Comparison of ENCODE assay signal across 1 cellular context in the genomic region with DNA sequence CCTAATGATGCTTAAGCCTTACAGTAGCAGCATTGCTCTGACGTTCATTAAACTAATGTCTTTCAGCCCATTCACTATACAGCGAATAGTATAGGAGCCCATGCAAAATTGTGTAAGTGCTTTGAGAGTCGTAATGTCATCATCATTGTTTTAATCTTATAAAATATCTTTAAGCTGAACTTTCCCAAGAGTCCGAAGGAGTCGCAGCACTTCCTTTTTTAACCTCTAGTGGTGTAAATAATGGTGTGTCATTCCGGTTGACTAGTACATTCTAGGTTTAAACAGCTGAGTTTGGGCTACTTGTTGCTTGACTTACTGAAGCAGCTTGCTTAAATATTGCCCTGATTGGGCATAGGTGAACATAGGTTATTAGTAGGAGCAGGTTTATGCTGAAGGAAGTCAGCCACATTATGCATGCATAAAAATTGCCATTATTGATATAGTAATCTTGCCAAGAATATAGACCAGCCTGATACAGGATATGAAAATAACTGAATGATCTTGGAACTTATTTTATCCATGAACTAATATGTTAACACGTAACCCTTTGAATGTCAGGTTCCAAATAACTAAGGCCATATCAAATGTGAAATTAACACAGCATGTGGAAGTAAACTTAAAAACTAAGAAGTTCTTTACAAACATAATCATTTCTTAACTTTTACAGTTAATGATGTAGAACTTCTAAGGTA.
TF ChIP-seq lines count a peak whose summit lies in the region.

No MANE protein-coding gene starts in this region.

TF ChIP-seq in K562, 482 proteins besides CTCF, POLR2A, EP300 and RAD21 (continues in another document):
- TF ChIP-seq, protein P1, sequence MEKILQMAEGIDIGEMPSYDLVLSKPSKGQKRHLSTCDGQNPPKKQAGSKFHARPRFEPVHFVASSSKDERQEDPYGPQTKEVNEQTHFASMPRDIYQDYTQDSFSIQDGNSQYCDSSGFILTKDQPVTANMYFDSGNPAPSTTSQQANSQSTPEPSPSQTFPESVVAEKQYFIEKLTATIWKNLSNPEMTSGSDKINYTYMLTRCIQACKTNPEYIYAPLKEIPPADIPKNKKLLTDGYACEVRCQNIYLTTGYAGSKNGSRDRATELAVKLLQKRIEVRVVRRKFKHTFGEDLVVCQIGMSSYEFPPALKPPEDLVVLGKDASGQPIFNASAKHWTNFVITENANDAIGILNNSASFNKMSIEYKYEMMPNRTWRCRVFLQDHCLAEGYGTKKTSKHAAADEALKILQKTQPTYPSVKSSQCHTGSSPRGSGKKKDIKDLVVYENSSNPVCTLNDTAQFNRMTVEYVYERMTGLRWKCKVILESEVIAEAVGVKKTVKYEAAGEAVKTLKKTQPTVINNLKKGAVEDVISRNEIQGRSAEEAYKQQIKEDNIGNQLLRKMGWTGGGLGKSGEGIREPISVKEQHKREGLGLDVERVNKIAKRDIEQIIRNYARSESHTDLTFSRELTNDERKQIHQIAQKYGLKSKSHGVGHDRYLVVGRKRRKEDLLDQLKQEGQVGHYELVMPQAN (IDR thresholded peaks at IDR 0.05; ENCODE audit: borderline replicate concordance), result peak; percentile 47; the same call in 1 of the 2 replicates
- no peak for TF ChIP-seq CREM (IDR thresholded peaks at IDR 0.05; ENCODE audit: low read depth)
- TF ChIP-seq, protein P2, sequence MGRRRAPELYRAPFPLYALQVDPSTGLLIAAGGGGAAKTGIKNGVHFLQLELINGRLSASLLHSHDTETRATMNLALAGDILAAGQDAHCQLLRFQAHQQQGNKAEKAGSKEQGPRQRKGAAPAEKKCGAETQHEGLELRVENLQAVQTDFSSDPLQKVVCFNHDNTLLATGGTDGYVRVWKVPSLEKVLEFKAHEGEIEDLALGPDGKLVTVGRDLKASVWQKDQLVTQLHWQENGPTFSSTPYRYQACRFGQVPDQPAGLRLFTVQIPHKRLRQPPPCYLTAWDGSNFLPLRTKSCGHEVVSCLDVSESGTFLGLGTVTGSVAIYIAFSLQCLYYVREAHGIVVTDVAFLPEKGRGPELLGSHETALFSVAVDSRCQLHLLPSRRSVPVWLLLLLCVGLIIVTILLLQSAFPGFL (CRISPR knock-in tag; IDR thresholded peaks at IDR 0.05), result no peak
- TF ChIP-seq MEIS2 (IDR thresholded peaks at IDR 0.05; ENCODE audit: partially characterized antibody), result peak; percentile 74
- peak in 1 of 2 experiments; percentile 31; a peak in 1 of 4 replicates for TF ChIP-seq FOXK2 (conservative IDR thresholded peaks at IDR 0.05 in 1 of 2, IDR thresholded peaks at IDR 0.05 in 1 of 2; ENCODE audit: low read depth in 2 of 2)
- TF ChIP-seq ZBTB9 (CRISPR knock-in tag; IDR thresholded peaks at IDR 0.05), result no peak
- TF ChIP-seq HDAC1 (IDR thresholded peaks at IDR 0.05), result 0 out of 4 replicates have a peak, but pooled peaks of 1 of the 2 experiments have one; percentile 25
- peak; percentile 56 for TF ChIP-seq C11orf30 (IDR thresholded peaks at IDR 0.05; ENCODE audit: low read depth)
- peak; percentile 100 for TF ChIP-seq HMBOX1 (IDR thresholded peaks at IDR 0.05)
- TF ChIP-seq SAP30 (IDR thresholded peaks at IDR 0.05; ENCODE audit: borderline replicate concordance, insufficient read depth, low read depth, low read length, poor library complexity, severe bottlenecking), result no peak
- TF ChIP-seq TEAD4 (IDR thresholded peaks at IDR 0.05; ENCODE audit: low read length), result 0 out of 2 replicates have a peak, but pooled peaks have one; percentile 33
- no peak for TF ChIP-seq TEAD4 (CRISPR knock-in tag; IDR thresholded peaks at IDR 0.05; ENCODE audit: borderline replicate concordance)
- TF ChIP-seq ESRRA (IDR thresholded peaks at IDR 0.05; ENCODE audit: borderline replicate concordance, low read depth), result no peak
- TF ChIP-seq, protein P3, sequence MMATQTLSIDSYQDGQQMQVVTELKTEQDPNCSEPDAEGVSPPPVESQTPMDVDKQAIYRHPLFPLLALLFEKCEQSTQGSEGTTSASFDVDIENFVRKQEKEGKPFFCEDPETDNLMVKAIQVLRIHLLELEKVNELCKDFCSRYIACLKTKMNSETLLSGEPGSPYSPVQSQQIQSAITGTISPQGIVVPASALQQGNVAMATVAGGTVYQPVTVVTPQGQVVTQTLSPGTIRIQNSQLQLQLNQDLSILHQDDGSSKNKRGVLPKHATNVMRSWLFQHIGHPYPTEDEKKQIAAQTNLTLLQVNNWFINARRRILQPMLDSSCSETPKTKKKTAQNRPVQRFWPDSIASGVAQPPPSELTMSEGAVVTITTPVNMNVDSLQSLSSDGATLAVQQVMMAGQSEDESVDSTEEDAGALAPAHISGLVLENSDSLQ (IDR thresholded peaks at IDR 0.05), result peak; percentile 50; the same call in 1 of the 2 replicates
- TF ChIP-seq SPI1 (IDR thresholded peaks at IDR 0.05; ENCODE audit: borderline replicate concordance, low read depth, low read length), result peak; percentile 96
- TF ChIP-seq E4F1 (CRISPR knock-in tag; IDR thresholded peaks at IDR 0.05; ENCODE audit: borderline replicate concordance), result no peak
- peak; percentile 41 for TF ChIP-seq DACH1 (IDR thresholded peaks at IDR 0.05; ENCODE audit: partially characterized antibody)
- TF ChIP-seq REST (CRISPR knock-in tag; IDR thresholded peaks at IDR 0.05; ENCODE audit: low read depth), result no peak
- TF ChIP-seq, protein P4, sequence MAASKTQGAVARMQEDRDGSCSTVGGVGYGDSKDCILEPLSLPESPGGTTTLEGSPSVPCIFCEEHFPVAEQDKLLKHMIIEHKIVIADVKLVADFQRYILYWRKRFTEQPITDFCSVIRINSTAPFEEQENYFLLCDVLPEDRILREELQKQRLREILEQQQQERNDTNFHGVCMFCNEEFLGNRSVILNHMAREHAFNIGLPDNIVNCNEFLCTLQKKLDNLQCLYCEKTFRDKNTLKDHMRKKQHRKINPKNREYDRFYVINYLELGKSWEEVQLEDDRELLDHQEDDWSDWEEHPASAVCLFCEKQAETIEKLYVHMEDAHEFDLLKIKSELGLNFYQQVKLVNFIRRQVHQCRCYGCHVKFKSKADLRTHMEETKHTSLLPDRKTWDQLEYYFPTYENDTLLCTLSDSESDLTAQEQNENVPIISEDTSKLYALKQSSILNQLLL (CRISPR knock-in tag; IDR thresholded peaks at IDR 0.05; ENCODE audit: borderline replicate concordance), result no peak
- TF ChIP-seq MAFF (IDR thresholded peaks at IDR 0.05; ENCODE audit: low read length), result peak; percentile 58; the same call in 1 of the 2 replicates
- no peak for TF ChIP-seq ZC3H8 (IDR thresholded peaks at IDR 0.05)
- no peak for TF ChIP-seq EWSR1 (IDR thresholded peaks at IDR 0.05; ENCODE audit: borderline replicate concordance, low read depth, partially characterized antibody)
- TF ChIP-seq, protein P5, sequence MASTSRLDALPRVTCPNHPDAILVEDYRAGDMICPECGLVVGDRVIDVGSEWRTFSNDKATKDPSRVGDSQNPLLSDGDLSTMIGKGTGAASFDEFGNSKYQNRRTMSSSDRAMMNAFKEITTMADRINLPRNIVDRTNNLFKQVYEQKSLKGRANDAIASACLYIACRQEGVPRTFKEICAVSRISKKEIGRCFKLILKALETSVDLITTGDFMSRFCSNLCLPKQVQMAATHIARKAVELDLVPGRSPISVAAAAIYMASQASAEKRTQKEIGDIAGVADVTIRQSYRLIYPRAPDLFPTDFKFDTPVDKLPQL (IDR thresholded peaks at IDR 0.05; ENCODE audit: extremely low read depth, insufficient read length), result no peak
- TF ChIP-seq TRIM28 (IDR thresholded peaks at IDR 0.05), result no peak
- TF ChIP-seq CEBPG (CRISPR knock-in tag; IDR thresholded peaks at IDR 0.05), result no peak
- peak; percentile 52 to 54; a peak in 1 of 4 replicates for TF ChIP-seq CEBPG (tag; conservative IDR thresholded peaks at IDR 0.05 in 1 of 2, IDR thresholded peaks at IDR 0.05 in 1 of 2)
- TF ChIP-seq POLR2AphosphoS5 (IDR thresholded peaks at IDR 0.05; ENCODE audit: control insufficient read depth, insufficient read depth, low read depth, low read length), result no peak
- 0 out of 2 replicates have a peak, but pooled peaks have one; percentile 16 for TF ChIP-seq ATF7 (IDR thresholded peaks at IDR 0.05)
- no peak for TF ChIP-seq CTBP1 (IDR thresholded peaks at IDR 0.05; ENCODE audit: borderline replicate concordance)
- peak; percentile 62 for TF ChIP-seq MAFG (tag; conservative IDR thresholded peaks at IDR 0.05)
- no peak for TF ChIP-seq MXI1 (IDR thresholded peaks at IDR 0.05; ENCODE audit: low read depth, low read length)
- TF ChIP-seq, protein P6, sequence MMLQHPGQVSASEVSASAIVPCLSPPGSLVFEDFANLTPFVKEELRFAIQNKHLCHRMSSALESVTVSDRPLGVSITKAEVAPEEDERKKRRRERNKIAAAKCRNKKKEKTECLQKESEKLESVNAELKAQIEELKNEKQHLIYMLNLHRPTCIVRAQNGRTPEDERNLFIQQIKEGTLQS (IDR thresholded peaks at IDR 0.05), result peak; percentile 65
- TF ChIP-seq, protein P6 (CRISPR knock-in tag; conservative IDR thresholded peaks at IDR 0.05), result 0 out of 2 replicates have a peak, but pooled peaks have one; percentile 52
- peak; percentile 33; the same call in 1 of the 2 replicates for TF ChIP-seq MAFK (IDR thresholded peaks at IDR 0.05; ENCODE audit: low read length)
- TF ChIP-seq SIRT6 (IDR thresholded peaks at IDR 0.05; ENCODE audit: low read depth, low read length), result no peak
- TF ChIP-seq, protein P7, sequence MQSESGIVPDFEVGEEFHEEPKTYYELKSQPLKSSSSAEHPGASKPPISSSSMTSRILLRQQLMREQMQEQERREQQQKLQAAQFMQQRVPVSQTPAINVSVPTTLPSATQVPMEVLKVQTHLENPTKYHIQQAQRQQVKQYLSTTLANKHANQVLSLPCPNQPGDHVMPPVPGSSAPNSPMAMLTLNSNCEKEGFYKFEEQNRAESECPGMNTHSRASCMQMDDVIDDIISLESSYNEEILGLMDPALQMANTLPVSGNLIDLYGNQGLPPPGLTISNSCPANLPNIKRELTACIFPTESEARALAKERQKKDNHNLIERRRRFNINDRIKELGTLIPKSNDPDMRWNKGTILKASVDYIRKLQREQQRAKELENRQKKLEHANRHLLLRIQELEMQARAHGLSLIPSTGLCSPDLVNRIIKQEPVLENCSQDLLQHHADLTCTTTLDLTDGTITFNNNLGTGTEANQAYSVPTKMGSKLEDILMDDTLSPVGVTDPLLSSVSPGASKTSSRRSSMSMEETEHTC (IDR thresholded peaks at IDR 0.05), result no peak
- TF ChIP-seq CEBPB (tag; IDR thresholded peaks at IDR 0.05), result peak; percentile 78
- no peak for TF ChIP-seq ZNF140 (CRISPR knock-in tag; IDR thresholded peaks at IDR 0.05)
- 0 out of 2 replicates have a peak, but pooled peaks have one; percentile 20 for TF ChIP-seq RBFOX2 (IDR thresholded peaks at IDR 0.05; ENCODE audit: low read depth, low read length)
